Comparison of ENCODE assay signal across 8 cellular contexts in genomic region chr1:43453442-43454269, GRCh38. TPM values are rescaled to one million over a fixed set of nuclear protein-coding genes. Genes with fewer than 3 reads are reported as not detected.
A peak's percentile ranks its signal among the peaks of the same experiment; 100 is the strongest.
DNase-seq lines count a peak whose midpoint lies in the region; ATAC-seq, FAIRE-seq and TF ChIP-seq lines count a peak whose summit lies in the region.

A gene with protein sequence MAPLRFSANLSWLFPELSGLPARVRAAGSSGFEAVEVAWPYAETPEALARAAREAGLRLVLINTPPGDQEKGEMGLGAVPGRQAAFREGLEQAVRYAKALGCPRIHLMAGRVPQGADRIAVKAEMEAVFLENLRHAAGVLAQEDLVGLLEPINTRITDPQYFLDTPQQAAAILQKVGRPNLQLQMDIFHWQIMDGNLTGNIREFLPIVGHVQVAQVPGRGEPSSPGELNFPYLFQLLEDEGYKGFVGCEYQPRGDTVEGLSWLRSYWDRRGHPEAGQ (minus strand): TSS chr1:43453931. CDS start chr1:43453793, 138 bp downstream.

- H3K4me1 Mint-ChIP-seq in activated B cell treated with CpG ODN at 0.5 μM for 24 hours (peaks cover 17% of the 10 kb centered on the region), immature natural killer cell (peaks cover 24 to 32% of the 10 kb centered on the region in 2 donors)

- no peaks in the 10 kb centered on the region for H3K9me3 Mint-ChIP-seq in activated B cell treated with CpG ODN at 0.5 μM for 24 hours
- no peaks in the 10 kb centered on the region for H3K9me3 Mint-ChIP-seq in immature natural killer cell

- H3K4me1 ChIP-seq in A673 (ENCODE audit: insufficient read depth, low read length, poor library complexity, severe bottlenecking), result peaks cover 11% of the 10 kb centered on the region
- H3K4me1 ChIP-seq in small intestine (ENCODE audit: control insufficient read depth in 2 of 2, insufficient read depth in 1 of 2, low read depth in 1 of 2, low read length in 1 of 2), result peaks cover 0 to 5% of the 10 kb centered on the region in 2 donors

- H3K4me3 Mint-ChIP-seq in activated B cell treated with CpG ODN at 0.5 μM for 24 hours, result peak within 1 kb of the TSS; percentile 89
- peak within 1 kb of the TSS; percentile 87 to 94 (median 92) for H3K4me3 Mint-ChIP-seq in immature natural killer cell

- FAIRE-seq in GM19239 (lab: Jason Lieb, UNC), result peak; percentile 85
- FAIRE-seq in small intestine (lab: Jason Lieb, UNC), result no peak

- H3K27me3 Mint-ChIP-seq in activated B cell treated with CpG ODN at 0.5 μM for 24 hours (peaks cover 20% of the 10 kb centered on the region), immature natural killer cell (ENCODE audit: low read depth in 3 of 3) (peaks cover 7 to 26% (median 9%) of the 10 kb centered on the region in 3 donors)

- H3K27ac ChIP-seq in A673 (ENCODE audit: low read depth, low read length, poor library complexity, severe bottlenecking), result peak within 1 kb of the TSS; percentile 82
- H3K27ac ChIP-seq in small intestine (ENCODE audit: low read depth in 1 of 2, low read length in 1 of 2), result peak within 1 kb of the TSS; percentile 88 to 93

- BruUV-seq in A673 (replicated peaks; lab: Mats Ljungman, UMichigan), result no TSS peak

- POLR2A ChIA-PET in A673 (lab: Charles Lee; ENCODE audit: low non-redundant PET), result interaction anchor here (0.9 kb wide), 1 partner anchor 226 kb away, joined by 8 read pairs; no protein-coding TSS in a partner anchor
- POLR2A ChIA-PET in activated B cell treated with CpG ODN at 0.5 μM for 24 hours (lab: Charles Lee), result interaction anchor here (0.7 to 2.7 kb wide), 6 partner anchors 29 to 282 kb away, joined by 3 to 9 read pairs (median 4); partner anchors contain the start of genes CFAP57, EBNA1BP2, ELOVL1 and KDM4A

- peak within 1 kb of the TSS; percentile 76 for H3K27ac Mint-ChIP-seq in activated B cell treated with CpG ODN at 0.5 μM for 24 hours
- H3K27ac Mint-ChIP-seq in immature natural killer cell, result peak within 1 kb of the TSS; percentile 48 to 89 (median 80)

- no peak for TF ChIP-seq CTCF in A673 (conservative IDR thresholded peaks at IDR 0.05; ENCODE audit: low read depth, low read length)
- no peak for TF ChIP-seq CTCF in activated B cell treated with CpG ODN at 0.5 μM for 24 hours (IDR thresholded peaks at IDR 0.05)
- no peak for TF ChIP-seq CTCF in cardiac fibroblast (IDR thresholded peaks at IDR 0.05; ENCODE audit: low read depth, low read length)

- H3K27me3 ChIP-seq in A673 (replicated peaks; ENCODE audit: insufficient read depth, low read depth, low read length, poor library complexity) (peaks cover 6% of the 10 kb centered on the region), small intestine (ENCODE audit: control insufficient read depth in 2 of 2, insufficient read depth in 2 of 2, low read length in 2 of 2) (no peaks in the 10 kb centered on the region)

- intact Hi-C loops in A673 (cut with micrococcal nuclease; ENCODE audit: unreplicated experiment) (no loop called here), activated B cell treated with CpG ODN at 0.5 μM for 24 hours (cut with micrococcal nuclease) (loop anchor here (2.0 kb wide), 1 partner anchor 95 kb away; the partner anchor contains the start of gene CDC20)

- peaks cover 35% of the 10 kb centered on the region for H3K36me3 Mint-ChIP-seq in activated B cell treated with CpG ODN at 0.5 μM for 24 hours (ENCODE audit: low read depth)
- H3K36me3 Mint-ChIP-seq in immature natural killer cell, result peaks cover 4 to 6% (median 4%) of the 10 kb centered on the region in 3 donors

- WGBS in small intestine, 3 donors, result 0 to 1% (median 0%) methylated on average over 60 to 87 of the region's 87 CpGs

- H3K4me3 ChIP-seq in A673 (ENCODE audit: low read depth, low read length, poor library complexity, severe bottlenecking) (peak within 1 kb of the TSS; percentile 56), cardiac fibroblast (replicated peaks in 1 of 2; ENCODE audit: low read depth in 2 of 2, low read length in 2 of 2) (peak within 1 kb of the TSS; percentile 41 to 51), small intestine (ENCODE audit: low read depth in 1 of 2, low read length in 2 of 2) (peak within 1 kb of the TSS; percentile 44 to 61)

- H3K9me3 ChIP-seq in A673 (ENCODE audit: low read depth, low read length, poor library complexity, severe bottlenecking), result no peaks in the 10 kb centered on the region
- no peaks in the 10 kb centered on the region for H3K9me3 ChIP-seq in small intestine (ENCODE audit: control insufficient read depth, low read depth)

- DNase-seq in A673 (ENCODE audit: low spot score), result peak; percentile 91
- peak; percentile 64 for DNase-seq in GM19239 (ENCODE audit: insufficient read length, low spot score)
- DNase-seq in NCI-H2081 (lab: John Stamatoyannopoulos, UW), result peak; percentile 83 to 85
- DNase-seq in activated B cell treated with CpG ODN at 0.5 μM for 24 hours, result peak; percentile 50
- peak; percentile 83 to 90 for DNase-seq in cardiac fibroblast (ENCODE audit: low read depth in 2 of 2)
- peak; percentile 57 to 61 (median 61) for DNase-seq in immature natural killer cell
- peak; percentile 89 for DNase-seq in small intestine

- H3K36me3 ChIP-seq in A673 (ENCODE audit: insufficient read depth, low read length, poor library complexity, severe bottlenecking) (peaks cover 21% of the 10 kb centered on the region), small intestine (ENCODE audit: control insufficient read depth in 2 of 2, insufficient read depth in 2 of 2, low read length in 2 of 2) (peaks cover 14 to 16% of the 10 kb centered on the region in 2 donors)

- ATAC-seq in activated B cell treated with CpG ODN at 0.5 μM for 24 hours (ENCODE audit: low read depth) (peak; percentile 65), HG02588 (IDR thresholded peaks at IDR 0.05; ENCODE audit: unreplicated experiment) (no peak)

- CTCF ChIA-PET in A673 (lab: Charles Lee) (no interaction called here), activated B cell treated with CpG ODN at 0.5 μM for 24 hours (lab: Charles Lee) (interaction anchor here (0.9 kb wide), 1 partner anchor 9 kb away, joined by 3 read pairs; no protein-coding TSS in a partner anchor)

RNA-seq across cellular contexts. Expression of the gene that starts here (rescaled TPM):
- 14.8 and 19.8 TPM in 2 replicates for total RNA-seq in A673 (2021)
- 10.0 and 12.3 TPM in 2 replicates for total RNA-seq in activated B cell treated with CpG ODN at 0.5 μM for 24 hours
- 1 to 10 TPM; 1.6 to 8.3 (median 4.5) TPM for polyA plus RNA-seq in immature natural killer cell
- 100 to 1,000 TPM in 2 of 3 donors, 10 to 100 TPM in 1; 42.6 to 234 (median 212) TPM for polyA plus RNA-seq in small intestine

Comparison
In these comparisons a context has a peak if more than half of its experiments do, and no peak if none do; other contexts are left out.
1. RNA of the gene that starts here (polyA plus RNA-seq): 42.6 to 234 TPM in small intestine; 1.6 to 8.3 TPM in immature natural killer cell; every median in the first group is over 4 times any median in the second.
2. Peak in every context shown above with its lines, with median percentiles within 50 percentile points of each other: DNase-seq and H3K4me3 ChIP-seq.